ENCODE assay signal across 8 cellular contexts in the genomic region with DNA sequence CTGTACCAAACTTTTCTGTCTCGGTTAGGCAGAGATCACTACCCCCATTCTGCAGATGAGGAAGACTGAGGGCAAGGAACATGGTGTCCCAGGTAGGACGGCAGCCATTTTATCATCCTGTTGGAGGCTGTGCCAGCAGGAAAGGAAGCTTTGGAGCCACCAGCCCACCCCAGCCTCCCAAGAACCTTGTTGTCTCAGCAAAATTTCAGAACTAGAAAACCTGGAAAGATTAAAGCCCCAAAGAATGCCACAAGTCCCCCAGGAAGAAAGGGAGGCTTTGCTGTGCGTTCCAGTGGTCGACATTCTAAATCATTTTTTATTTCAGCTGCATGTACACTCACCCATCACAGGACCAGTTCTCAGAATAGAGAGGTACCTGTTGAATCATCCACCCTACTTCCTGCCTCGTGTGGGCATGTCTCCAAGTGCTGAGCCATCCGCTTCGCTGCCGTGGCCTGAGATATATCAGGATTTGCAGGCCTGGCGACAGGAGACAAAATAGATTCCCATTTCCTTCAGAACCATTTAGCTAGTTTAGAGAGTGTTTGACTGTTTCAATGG. TPM values are rescaled to one million over a fixed set of nuclear protein-coding genes. Genes with fewer than 3 reads are reported as not detected.
DNase-seq lines count a peak whose midpoint lies in the region; ATAC-seq and TF ChIP-seq lines count a peak whose summit lies in the region.

No MANE protein-coding gene starts in this region.

- TF ChIP-seq CTCF in osteoblast (IDR thresholded peaks at IDR 0.05; ENCODE audit: extremely low read depth, low read depth, low read length) (no peak), glutamatergic neuron (IDR thresholded peaks at IDR 0.05; ENCODE audit: partially characterized antibody, unreplicated experiment) (no peak)

- no peak for ATAC-seq in HG02852 (IDR thresholded peaks at IDR 0.05; ENCODE audit: unreplicated experiment)

- H3K4me3 ChIP-seq in osteoblast (ENCODE audit: insufficient read depth, low read length): no peak overlapping the region

- H3K27ac Mint-ChIP-seq in glutamatergic neuron (ENCODE audit: unreplicated experiment): no peak overlapping the region

- H4K20me1 ChIP-seq in osteoblast (ENCODE audit: insufficient read depth, low read length): no peaks in the 10 kb centered on the region

- no peaks in the 10 kb centered on the region for H3K79me2 ChIP-seq in osteoblast (ENCODE audit: insufficient read depth, low read length)

- H3K4me3 Mint-ChIP-seq in glutamatergic neuron (ENCODE audit: unreplicated experiment): no peak overlapping the region

- H3K4me2 ChIP-seq in osteoblast (ENCODE audit: insufficient read depth, low read length): peak overlapping the region; percentile 42

- H3K9me3 Mint-ChIP-seq in glutamatergic neuron (ENCODE audit: unreplicated experiment): peaks cover 4% of the 10 kb centered on the region

- H3K36me3 Mint-ChIP-seq in glutamatergic neuron (ENCODE audit: unreplicated experiment): no peaks in the 10 kb centered on the region

- peaks cover 8% of the 10 kb centered on the region for H3K4me1 Mint-ChIP-seq in glutamatergic neuron (ENCODE audit: low read depth, unreplicated experiment)

- peaks cover 3% of the 10 kb centered on the region for H3K27me3 Mint-ChIP-seq in glutamatergic neuron (ENCODE audit: unreplicated experiment)

- H2AFZ ChIP-seq in osteoblast (ENCODE audit: low read length): peak overlapping the region; percentile 81

- no peaks in the 10 kb centered on the region for H3K36me3 ChIP-seq in osteoblast (ENCODE audit: insufficient read depth, low read length)

- peak; percentile 13 for DNase-seq in COLO668 (lab: John Stamatoyannopoulos, UW; ENCODE audit: unreplicated experiment)
- peak; percentile 89 for DNase-seq in RPMI7951 (ENCODE audit: low read depth)
- DNase-seq in amniotic stem cell (lab: John Stamatoyannopoulos, UW): peak; percentile 30
- peak; percentile 86 for DNase-seq in osteoblast (ENCODE audit: insufficient read length, low spot score, missing footprints)
- DNase-seq in NCI-H524 treated with DMSO at 0.1 percent for 48 hours (lab: John Stamatoyannopoulos, UW): no peak
- DNase-seq in retina: no peak
- no peak for DNase-seq in glutamatergic neuron

- peak overlapping the region; percentile 94 for H3K27ac ChIP-seq in osteoblast (ENCODE audit: low read depth, low read length)

- no peaks in the 10 kb centered on the region for H3K9me3 ChIP-seq in osteoblast (ENCODE audit: low read depth, low read length)

- H3K4me1 ChIP-seq in osteoblast (ENCODE audit: insufficient read depth, low read length): peaks cover 27% of the 10 kb centered on the region

- H3K27me3 ChIP-seq in osteoblast (ENCODE audit: insufficient read depth, low read length): peaks cover 3% of the 10 kb centered on the region

RNA-seq across cellular contexts. Expression of a gene that starts 12.9 kb away (rescaled TPM):
- 331 and 336 TPM in 2 replicates for total RNA-seq in RPMI7951 (2014; rRNA removed; shearing (Covaris generic))
- total RNA-seq in osteoblast (393 and 412 TPM in 2 replicates), glutamatergic neuron (ENCODE audit: unreplicated experiment) (143 TPM)

RNA-seq across cellular contexts. Expression of a gene that starts 35.1 kb away (rescaled TPM):
- 12.0 and 12.6 TPM in 2 replicates for total RNA-seq in RPMI7951 (2014; rRNA removed; shearing (Covaris generic))
- 15.9 and 16.3 TPM in 2 replicates for total RNA-seq in osteoblast
- 41.6 TPM for total RNA-seq in glutamatergic neuron (ENCODE audit: unreplicated experiment)

Comparison
In these comparisons a context has a peak if more than half of its experiments do, and no peak if none do; other contexts are left out.
1. DNase-seq: peak in COLO668 (single experiment), RPMI7951 (single experiment), amniotic stem cell (single experiment) and osteoblast (single experiment); none in NCI-H524 treated with DMSO at 0.1 percent for 48 hours (single experiment), retina (single experiment) and glutamatergic neuron (single experiment).